Comparison of ENCODE assay signal across 1 cellular context in genomic region chr5:150286820-150287219, GRCh38.
TF ChIP-seq lines count a peak whose summit lies in the region.

No MANE protein-coding gene starts in this region.

TF ChIP-seq in WTC11, 78 proteins besides CTCF, POLR2A, EP300 and RAD21 (continued from another document):
- TF ChIP-seq STAT6 (CRISPR knock-in tag; conservative IDR thresholded peaks at IDR 0.05; ENCODE audit: low read depth) = no peak
- TF ChIP-seq TP53 (CRISPR knock-in tag; IDR thresholded peaks at IDR 0.05) = no peak
- TF ChIP-seq ARID4B (CRISPR knock-in tag; IDR thresholded peaks at IDR 0.05; ENCODE audit: borderline replicate concordance) = no peak
- no peak for TF ChIP-seq ELF4 (CRISPR knock-in tag; IDR thresholded peaks at IDR 0.05; ENCODE audit: low read depth)
- no peak for TF ChIP-seq ZNF219 (CRISPR knock-in tag; IDR thresholded peaks at IDR 0.05; ENCODE audit: borderline replicate concordance)
- TF ChIP-seq AFF4 (CRISPR knock-in tag; IDR thresholded peaks at IDR 0.05; ENCODE audit: borderline replicate concordance) = no peak
- no peak for TF ChIP-seq EMX1 (CRISPR knock-in tag; IDR thresholded peaks at IDR 0.05)
- no peak for TF ChIP-seq ATF1 (CRISPR knock-in tag; IDR thresholded peaks at IDR 0.05)
- no peak for TF ChIP-seq MLX (CRISPR knock-in tag; IDR thresholded peaks at IDR 0.05)
- no peak for TF ChIP-seq HMGA2 (CRISPR knock-in tag; IDR thresholded peaks at IDR 0.05)
- no peak for TF ChIP-seq CREM (CRISPR knock-in tag; IDR thresholded peaks at IDR 0.05)
- no peak for TF ChIP-seq USF1 (CRISPR knock-in tag; IDR thresholded peaks at IDR 0.05)
